ENCODE assay signal across 13 cellular contexts in genomic region chr19:15320118-15320517, GRCh38. TPM values are rescaled to one million over a fixed set of nuclear protein-coding genes. Genes with fewer than 3 reads are reported as not detected.
DNase-seq lines count a peak whose midpoint lies in the region; ATAC-seq and TF ChIP-seq lines count a peak whose summit lies in the region.
"Had no signal": no experiment of that assay in that cellular context is flagged by ENCODE, and none has a peak within 500 bp of the region (broad histone marks: within the 10 kb centered on the region; RNA-seq: fewer than 3 reads in every experiment).

No MANE protein-coding gene starts in this region.

- peaks cover 83% of the 10 kb centered on the region for H4K20me1 ChIP-seq in SU-DHL-6 (ENCODE audit: low read depth, low read length)

- no peak overlapping the region for H3K27ac Mint-ChIP-seq in activated T-helper 1 cell treated with anti-CD3 and anti-CD28 coated beads, Interleukin-12 subunit alpha, Interleukin-12 subunit beta, Interleukin-2, Interleukin-4 antibody, amounts not matched to agents 30 ng/mL and 10 ng/mL and 1 ng/mL, durations not matched to agents 14 hours and 24 hours and 36 hours

- H3K36me3 Mint-ChIP-seq in activated T-helper 1 cell treated with anti-CD3 and anti-CD28 coated beads, Interleukin-12 subunit alpha, Interleukin-12 subunit beta, Interleukin-2, Interleukin-4 antibody, amounts not matched to agents 30 ng/mL and 10 ng/mL and 1 ng/mL, durations not matched to agents 14 hours and 24 hours and 36 hours (ENCODE audit: low read depth), result peaks cover 6% of the 10 kb centered on the region

- peaks cover 100% of the 10 kb centered on the region for H3K79me2 ChIP-seq in SU-DHL-6 (ENCODE audit: insufficient read depth, low read length)

- in situ Hi-C loops in gastrocnemius medialis (cut with MboI; ENCODE audit: low sequenced_read_pairs in 4 of 4), result loop anchor here in 2 of 4 donors (10.0 kb wide), 2 partner anchors 45 to 55 kb away; no protein-coding TSS in a partner anchor

- H3K4me2 ChIP-seq in SU-DHL-6 (ENCODE audit: low read depth, low read length, poor library complexity, severe bottlenecking), result peak overlapping the region; percentile 21

- H3K27me3 Mint-ChIP-seq in activated T-helper 1 cell treated with anti-CD3 and anti-CD28 coated beads, Interleukin-12 subunit alpha, Interleukin-12 subunit beta, Interleukin-2, Interleukin-4 antibody, amounts not matched to agents 30 ng/mL and 10 ng/mL and 1 ng/mL, durations not matched to agents 14 hours and 24 hours and 36 hours (ENCODE audit: insufficient read depth), result no peaks in the 10 kb centered on the region

- no peak for TF ChIP-seq CTCF in SU-DHL-6 (IDR thresholded peaks at IDR 0.05; ENCODE audit: insufficient read depth, low read length, poor library complexity, severe bottlenecking)
- TF ChIP-seq CTCF in fibroblast of mammary gland (conservative IDR thresholded peaks at IDR 0.05; ENCODE audit: control insufficient read depth, insufficient read depth, low read depth, low read length), result no peak
- TF ChIP-seq CTCF in gastrocnemius medialis (IDR thresholded peaks at IDR 0.05 in 4 of 5, conservative IDR thresholded peaks at IDR 0.05 in 1 of 5), result no peak

- H3K36me3 ChIP-seq in SU-DHL-6 (ENCODE audit: low read length) (no peaks in the 10 kb centered on the region), gastrocnemius medialis (no peaks in the 10 kb centered on the region)
- H3K36me3 ChIP-seq: esophagus squamous epithelium had no signal

- TF ChIP-seq POLR2A in gastrocnemius medialis (IDR thresholded peaks at IDR 0.05), result no peak

- no peak overlapping the region for H3K9ac ChIP-seq in SU-DHL-6 (ENCODE audit: low read length)

- H3K9me2 ChIP-seq in SU-DHL-6 (replicated peaks; ENCODE audit: insufficient read depth, low read length), result no peaks in the 10 kb centered on the region

- H3K27me3 ChIP-seq in SU-DHL-6 (ENCODE audit: low read length) (no peaks in the 10 kb centered on the region), gastrocnemius medialis (no peaks in the 10 kb centered on the region)
- H3K27me3 ChIP-seq: esophagus squamous epithelium had no signal

- H3K4me1 ChIP-seq in gastrocnemius medialis, result peaks cover 97 to 99% of the 10 kb centered on the region in 2 donors

- no peak overlapping the region for H3K4me3 ChIP-seq in SU-DHL-6 (ENCODE audit: insufficient read depth, low read length, poor library complexity, severe bottlenecking)
- H3K4me3 ChIP-seq in fibroblast of mammary gland (ENCODE audit: control insufficient read depth, low read depth, low read length), result no peak overlapping the region
- H3K4me3 ChIP-seq in gastrocnemius medialis, result peak overlapping the region in 1 of 4 donors; percentile 0
- H3K4me3 ChIP-seq: esophagus squamous epithelium had no signal

- H3K9me3 ChIP-seq in SU-DHL-6 (ENCODE audit: insufficient read depth, low read length) (no peaks in the 10 kb centered on the region), gastrocnemius medialis (no peaks in the 10 kb centered on the region)
- H3K9me3 ChIP-seq: esophagus squamous epithelium had no signal

- intact Hi-C loops in gastrocnemius medialis (cut with DNase I; ENCODE audit: low total_unique reads), result no loop called here
- intact Hi-C loops in activated T-helper 1 cell treated with anti-CD3 and anti-CD28 coated beads, Interleukin-12 subunit alpha, Interleukin-12 subunit beta, Interleukin-2, Interleukin-4 antibody, amounts not matched to agents 30 ng/mL and 10 ng/mL and 1 ng/mL, durations not matched to agents 14 hours and 24 hours and 36 hours (cut with micrococcal nuclease), result no loop called here

- DNase-seq in EH (ENCODE audit: low read depth) (peak; percentile 87), fibroblast of mammary gland (ENCODE audit: low read depth) (peak; percentile 73), gastrocnemius medialis (no peak), NCI-H82 (lab: John Stamatoyannopoulos, UW) (no peak), putamen (ENCODE audit: low spot score) (no peak)
- DNase-seq in activated T-helper 1 cell treated with anti-CD3 and anti-CD28 coated beads, Interleukin-12 subunit alpha, Interleukin-12 subunit beta, Interleukin-2, Interleukin-4 antibody, amounts not matched to agents 30 ng/mL and 10 ng/mL and 1 ng/mL, durations not matched to agents 14 hours and 24 hours and 36 hours (ENCODE audit: low spot score), result no peak
- DNase-seq: activated CD8-positive, alpha-beta memory T cell treated with anti-CD3 and anti-CD28 coated beads, Interleukin-2, amount 50 U/mL, for 4 hours; esophagus squamous epithelium; stimulated activated naive CD4-positive, alpha-beta T cell had no signal

- H3K4me1 Mint-ChIP-seq in activated T-helper 1 cell treated with anti-CD3 and anti-CD28 coated beads, Interleukin-12 subunit alpha, Interleukin-12 subunit beta, Interleukin-2, Interleukin-4 antibody, amounts not matched to agents 30 ng/mL and 10 ng/mL and 1 ng/mL, durations not matched to agents 14 hours and 24 hours and 36 hours (ENCODE audit: low read depth), result peaks cover 85% of the 10 kb centered on the region

- no peak overlapping the region for H3K27ac ChIP-seq in SU-DHL-6 (ENCODE audit: low read depth, low read length)
- H3K27ac ChIP-seq in gastrocnemius medialis, result peak overlapping the region; percentile 77 to 98 (median 90)
- H3K27ac ChIP-seq: HL-60 had no signal

- no peak overlapping the region for H2AFZ ChIP-seq in SU-DHL-6 (ENCODE audit: low read depth, low read length, severe bottlenecking)

- no peak overlapping the region for H3K4me3 Mint-ChIP-seq in activated T-helper 1 cell treated with anti-CD3 and anti-CD28 coated beads, Interleukin-12 subunit alpha, Interleukin-12 subunit beta, Interleukin-2, Interleukin-4 antibody, amounts not matched to agents 30 ng/mL and 10 ng/mL and 1 ng/mL, durations not matched to agents 14 hours and 24 hours and 36 hours
- H3K4me3 Mint-ChIP-seq: neural crest cell; T-helper 2 cell treated with Interferon-gamma antibody and Interleukin-4, amounts not matched to agents 5 μg/mL and 100 μg/mL, for 36 hours had no signal

- no peak for ATAC-seq in gastrocnemius medialis

- no peaks in the 10 kb centered on the region for H3K9me3 Mint-ChIP-seq in activated T-helper 1 cell treated with anti-CD3 and anti-CD28 coated beads, Interleukin-12 subunit alpha, Interleukin-12 subunit beta, Interleukin-2, Interleukin-4 antibody, amounts not matched to agents 30 ng/mL and 10 ng/mL and 1 ng/mL, durations not matched to agents 14 hours and 24 hours and 36 hours
- H3K9me3 Mint-ChIP-seq: T-helper 2 cell treated with Interferon-gamma antibody and Interleukin-4, amounts not matched to agents 5 μg/mL and 100 μg/mL, for 36 hours had no signal

- H3F3A ChIP-seq in SU-DHL-6 (ENCODE audit: insufficient read depth), result no peaks in the 10 kb centered on the region

RNA-seq across cellular contexts. Expression of gene BRD4, which starts 12.2 kb away (rescaled TPM):
- 10 to 100 TPM; 64.8 to 83.2 (median 73.9) TPM for total RNA-seq in gastrocnemius medialis
- total RNA-seq in activated T-helper 1 cell treated with anti-CD3 and anti-CD28 coated beads, Interleukin-12 subunit alpha, Interleukin-12 subunit beta, Interleukin-2, Interleukin-4 antibody, amounts not matched to agents 30 ng/mL and 10 ng/mL and 1 ng/mL, durations not matched to agents 14 hours and 24 hours and 36 hours, result 122 and 129 TPM in 2 replicates

RNA-seq across cellular contexts. Expression of gene AKAP8, which starts 59.5 kb away (rescaled TPM):
- total RNA-seq in gastrocnemius medialis, result 10 to 100 TPM; 26.0 to 41.5 (median 27.5) TPM
- 52.7 and 57.5 TPM in 2 replicates for total RNA-seq in activated T-helper 1 cell treated with anti-CD3 and anti-CD28 coated beads, Interleukin-12 subunit alpha, Interleukin-12 subunit beta, Interleukin-2, Interleukin-4 antibody, amounts not matched to agents 30 ng/mL and 10 ng/mL and 1 ng/mL, durations not matched to agents 14 hours and 24 hours and 36 hours

Comparison
In these comparisons a context has a peak if more than half of its experiments do, and no peak if none do; other contexts are left out.
1. DNase-seq: peak in EH (single experiment) and fibroblast of mammary gland (single experiment); none in gastrocnemius medialis (0 of 2), NCI-H82 (single experiment), activated T-helper 1 cell treated with anti-CD3 and anti-CD28 coated beads, Interleukin-12 subunit alpha, Interleukin-12 subunit beta, Interleukin-2, Interleukin-4 antibody, amounts not matched to agents 30 ng/mL and 10 ng/mL and 1 ng/mL, durations not matched to agents 14 hours and 24 hours and 36 hours (single experiment) and putamen (single experiment).